In genomic region chr11:119100246-119100959, GRCh38 we compare ENCODE assay signal across 8 cellular contexts. TPM values are rescaled to one million over a fixed set of nuclear protein-coding genes. Genes with fewer than 3 reads are reported as not detected.
DNase-seq lines count a peak whose midpoint lies in the region; ATAC-seq and TF ChIP-seq lines count a peak whose summit lies in the region.

No MANE protein-coding gene starts in this region.

- ATAC-seq in Panc1 (no peak), HG03280 (IDR thresholded peaks at IDR 0.05; ENCODE audit: unreplicated experiment) (no peak)

- no peaks in the 10 kb centered on the region for H3K27me3 Mint-ChIP-seq in neural crest cell (ENCODE audit: low read depth)

- H3K27me3 ChIP-seq in BLaER1 (no peaks in the 10 kb centered on the region), Panc1 (ENCODE audit: control insufficient read depth, insufficient read depth, low read length) (no peaks in the 10 kb centered on the region), ectodermal cell (ENCODE audit: control insufficient read depth, insufficient read depth, low read length, poor library complexity, severe bottlenecking) (no peaks in the 10 kb centered on the region)

- H3K4me2 ChIP-seq in BLaER1: peak overlapping the region; percentile 91

- H3K36me3 ChIP-seq in BLaER1 (peaks cover 33% of the 10 kb centered on the region), Panc1 (ENCODE audit: control insufficient read depth, insufficient read depth, low read length) (0 out of 2 replicates have a peak, but pooled peaks cover 6% of the 10 kb centered on the region), ectodermal cell (ENCODE audit: control insufficient read depth, insufficient read depth, low read length) (peaks cover 18% of the 10 kb centered on the region)

- peaks cover 9% of the 10 kb centered on the region for H3K36me3 Mint-ChIP-seq in neural crest cell (ENCODE audit: low read depth)

- H3K27ac Mint-ChIP-seq in neural crest cell (ENCODE audit: unreplicated experiment): no peak overlapping the region

- POLR2A ChIA-PET in Panc1 (lab: Charles Lee): interaction anchor here (0.6 kb wide), 1 partner anchor 27 kb away, joined by 11 read pairs; no protein-coding TSS in a partner anchor

- H3K4me3 ChIP-seq in BLaER1: peak overlapping the region; percentile 88
- peak overlapping the region; percentile 87 to 90 for H3K4me3 ChIP-seq in Panc1 (ENCODE audit: low read depth in 2 of 2, low read length in 2 of 2)
- H3K4me3 ChIP-seq in ectodermal cell (ENCODE audit: insufficient read depth, low read depth, low read length): peak overlapping the region; percentile 75

- TF ChIP-seq CTCF in GM13977 (IDR thresholded peaks at IDR 0.05; ENCODE audit: extremely low read depth, insufficient read depth, missing control alignments): peak; percentile 43
- TF ChIP-seq CTCF in Panc1 (IDR thresholded peaks at IDR 0.05): peak; percentile 88
- TF ChIP-seq CTCF in neural crest cell (conservative IDR thresholded peaks at IDR 0.05): peak; percentile 50

- DNase-seq in GM13977 (ENCODE audit: low spot score): no peak
- DNase-seq in Panc1 (ENCODE audit: low read depth, low spot score): peak; percentile 51
- DNase-seq in neural crest cell (ENCODE audit: low read depth, low spot score): no peak
- no peak for DNase-seq in NCI-H2029 treated with DMSO at 0.1 percent for 48 hours (lab: John Stamatoyannopoulos, UW)
- no peak for DNase-seq in retina

- peaks cover 43% of the 10 kb centered on the region for H3K4me1 Mint-ChIP-seq in neural crest cell

- no TSS peak for BruUV-seq in Panc1 (replicated peaks; lab: Mats Ljungman, UMichigan)

- no peaks in the 10 kb centered on the region for H3K9me3 Mint-ChIP-seq in neural crest cell

- 60 to 66% methylated on average over 11 of the region's 11 CpGs for WGBS in ectodermal cell, 2 experiments

- H3K9ac ChIP-seq in BLaER1: peak overlapping the region; percentile 84

- CTCF ChIA-PET in Panc1 (lab: Charles Lee): no interaction called here

- H3K4me3 Mint-ChIP-seq in neural crest cell: peak overlapping the region; percentile 92

- H3K9me3 ChIP-seq in BLaER1 (no peaks in the 10 kb centered on the region), Panc1 (ENCODE audit: control insufficient read depth, insufficient read depth, low read depth, low read length) (no peaks in the 10 kb centered on the region), ectodermal cell (ENCODE audit: control insufficient read depth, low read length) (no peaks in the 10 kb centered on the region)

- H4K20me1 ChIP-seq in BLaER1: no peaks in the 10 kb centered on the region

- intact Hi-C loops in Panc1 (cut with micrococcal nuclease; ENCODE audit: unreplicated experiment): loop anchor here (2.0 kb wide), 1 partner anchor 222 kb away; no protein-coding TSS in a partner anchor

- H3K4me1 ChIP-seq in BLaER1 (peaks cover 65% of the 10 kb centered on the region), Panc1 (ENCODE audit: control insufficient read depth, insufficient read depth, low read length) (peaks cover 16% of the 10 kb centered on the region), ectodermal cell (ENCODE audit: control insufficient read depth, insufficient read depth, low read length) (peaks cover 10% of the 10 kb centered on the region)

- H3K27ac ChIP-seq in BLaER1 (peak overlapping the region; percentile 94; the same call in 1 of the 2 replicates), Panc1 (ENCODE audit: low read length) (peak overlapping the region; percentile 99), ectodermal cell (ENCODE audit: insufficient read depth, low read depth, low read length, poor library complexity, severe bottlenecking) (no peak overlapping the region)

- in situ Hi-C loops in GM13977 (cut with MboI; ENCODE audit: low pct_unique_long_range_greater_than_20kb, low sequenced_read_pairs, unreplicated experiment): no loop called here
- in situ Hi-C loops in Panc1 (cut with HindIII; ENCODE audit: low pct_unique_long_range_greater_than_20kb, low sequenced_read_pairs): no loop called here

RNA-seq across cellular contexts. Expression of gene DPAGT1, which starts 1.2 kb away (rescaled TPM):
- total RNA-seq in Panc1 (2021; ENCODE audit: unreplicated experiment) (72.1 TPM), neural crest cell (48.8 and 49.5 TPM in 2 replicates)
- polyA plus RNA-seq in Panc1 (2012; ENCODE audit: insufficient read length): 63.4 TPM
- polyA plus RNA-seq in ectodermal cell (2013, experiment 1 of 4): 51.5 TPM
- 46.4 TPM for polyA plus RNA-seq in ectodermal cell (2013, experiment 2 of 4)
- 47.5 TPM for polyA plus RNA-seq in ectodermal cell (2013, experiment 3 of 4)
- polyA plus RNA-seq in ectodermal cell (2013, experiment 4 of 4): 51.6 TPM

RNA-seq across cellular contexts. Expression of gene C2CD2L, which starts 6.7 kb away (rescaled TPM):
- total RNA-seq in Panc1 (2021; ENCODE audit: unreplicated experiment) (10.1 TPM), neural crest cell (9.8 and 10.0 TPM in 2 replicates)
- 11.3 TPM for polyA plus RNA-seq in Panc1 (2012; ENCODE audit: insufficient read length)
- polyA plus RNA-seq in ectodermal cell (2013, experiment 1 of 4): 9.2 TPM
- 6.7 TPM for polyA plus RNA-seq in ectodermal cell (2013, experiment 2 of 4)
- 4.4 TPM for polyA plus RNA-seq in ectodermal cell (2013, experiment 3 of 4)
- 7.2 TPM for polyA plus RNA-seq in ectodermal cell (2013, experiment 4 of 4)

RNA-seq across cellular contexts. Expression of gene HMBS, which starts 15.7 kb away (rescaled TPM):
- 61.6 TPM for total RNA-seq in Panc1 (2021; ENCODE audit: unreplicated experiment)
- polyA plus RNA-seq in Panc1 (2012; ENCODE audit: insufficient read length): 55.6 TPM
- 62.1 TPM for polyA plus RNA-seq in ectodermal cell (2013, experiment 1 of 4)
- 62.7 TPM for polyA plus RNA-seq in ectodermal cell (2013, experiment 2 of 4)
- 43.9 TPM for polyA plus RNA-seq in ectodermal cell (2013, experiment 3 of 4)
- polyA plus RNA-seq in ectodermal cell (2013, experiment 4 of 4): 56.8 TPM
- 55.5 and 58.4 TPM in 2 replicates for total RNA-seq in neural crest cell

RNA-seq across cellular contexts. Expression of gene HINFP, which starts 21.0 kb away (rescaled TPM):
- 52.7 TPM for total RNA-seq in Panc1 (2021; ENCODE audit: unreplicated experiment)
- polyA plus RNA-seq in Panc1 (2012; ENCODE audit: insufficient read length): 34.0 TPM
- polyA plus RNA-seq in ectodermal cell (2013, experiment 1 of 4): 43.1 TPM
- 40.3 TPM for polyA plus RNA-seq in ectodermal cell (2013, experiment 2 of 4)
- polyA plus RNA-seq in ectodermal cell (2013, experiment 3 of 4): 39.3 TPM
- polyA plus RNA-seq in ectodermal cell (2013, experiment 4 of 4): 39.0 TPM
- total RNA-seq in neural crest cell: 38.5 and 38.6 TPM in 2 replicates

RNA-seq across cellular contexts. Expression of gene VPS11, which starts 32.8 kb away (rescaled TPM):
- total RNA-seq in Panc1 (2021; ENCODE audit: unreplicated experiment) (28.2 TPM), neural crest cell (30.6 and 35.4 TPM in 2 replicates)
- 28.5 TPM for polyA plus RNA-seq in Panc1 (2012; ENCODE audit: insufficient read length)
- 22.5 TPM for polyA plus RNA-seq in ectodermal cell (2013, experiment 1 of 4)
- 26.8 TPM for polyA plus RNA-seq in ectodermal cell (2013, experiment 2 of 4)
- polyA plus RNA-seq in ectodermal cell (2013, experiment 3 of 4): 25.9 TPM
- polyA plus RNA-seq in ectodermal cell (2013, experiment 4 of 4): 32.3 TPM
